Comparison of ENCODE assay signal across 8 cellular contexts in the genomic region with DNA sequence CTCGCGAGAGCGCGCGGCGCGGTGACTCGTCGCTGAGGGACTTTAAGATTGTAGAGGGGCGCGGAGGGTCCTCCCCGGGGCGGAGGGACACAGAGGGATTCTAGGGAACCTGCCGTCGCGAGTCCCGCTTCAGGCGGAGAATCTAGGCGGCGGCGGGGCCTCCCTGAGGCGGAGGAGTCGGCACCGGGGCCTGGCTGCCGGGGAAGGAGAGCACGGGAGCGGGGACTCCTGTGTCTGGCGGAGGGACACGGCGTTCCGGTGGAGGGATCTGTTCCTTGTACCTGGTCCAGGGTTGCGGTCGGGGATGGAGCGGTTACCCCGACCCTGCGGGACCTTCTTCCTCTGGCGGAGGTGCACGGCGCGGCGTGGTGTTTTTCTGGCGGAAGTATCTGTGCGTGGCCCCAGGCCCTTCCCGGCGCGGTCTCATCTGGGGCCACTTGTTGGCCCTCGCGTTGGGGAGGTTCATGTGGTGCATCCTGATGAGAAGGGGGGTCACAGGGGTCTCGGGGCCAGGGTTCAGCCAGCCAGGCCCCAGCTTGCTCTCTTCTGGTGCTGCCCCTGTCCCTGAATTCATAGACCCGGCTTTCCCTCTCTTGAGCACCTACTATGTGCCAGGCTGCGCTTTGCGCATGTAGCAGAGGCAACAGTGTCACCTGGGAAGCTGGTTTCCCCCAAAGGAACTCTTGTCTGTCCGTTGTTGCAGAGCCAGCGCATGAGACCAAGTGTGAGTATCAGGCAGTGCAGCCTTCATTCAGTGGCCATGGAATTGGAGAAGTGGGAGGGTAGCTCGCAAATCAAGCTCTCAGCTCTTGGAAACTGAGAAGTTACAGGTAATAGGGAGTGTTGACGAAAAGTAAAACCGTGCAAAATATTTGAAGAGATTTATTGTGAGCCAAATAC. TPM values are rescaled to one million over a fixed set of nuclear protein-coding genes. Genes with fewer than 3 reads are reported as not detected.
DNase-seq lines count a peak whose midpoint lies in the region; ATAC-seq and TF ChIP-seq lines count a peak whose summit lies in the region.

No MANE protein-coding gene starts in this region.

- no peaks in the 10 kb centered on the region for H3K9me3 ChIP-seq in BLaER1 treated with 17β-estradiol and CSF1 and Interleukin-3, amounts not matched to agents 10 nM and 100 nM (replicated peaks in 1 of 11)
- no peaks in the 10 kb centered on the region for H3K9me3 ChIP-seq in lower lobe of right lung

- no peak for TF ChIP-seq CTCF in lower lobe of right lung (IDR thresholded peaks at IDR 0.05)

- H3K4me1 ChIP-seq in BLaER1 treated with 17β-estradiol and CSF1 and Interleukin-3, amounts not matched to agents 10 nM and 100 nM: peaks cover 35 to 43% (median 39%) of the 10 kb centered on the region in 10 experiments
- peaks cover 29% of the 10 kb centered on the region for H3K4me1 ChIP-seq in lower lobe of right lung

- H4K20me1 ChIP-seq in BLaER1 treated with 17β-estradiol and CSF1 and Interleukin-3, amounts not matched to agents 10 nM and 100 nM: peaks cover 35 to 71% (median 46%) of the 10 kb centered on the region in 11 experiments; a peak in 20 of 22 replicates

- no peaks in the 10 kb centered on the region for H3K27me3 ChIP-seq in BLaER1 treated with 17β-estradiol and CSF1 and Interleukin-3, amounts not matched to agents 10 nM and 100 nM
- no peaks in the 10 kb centered on the region for H3K27me3 ChIP-seq in lower lobe of right lung (ENCODE audit: low read depth)

- H3K4me3 ChIP-seq in BLaER1 treated with 17β-estradiol and CSF1 and Interleukin-3, amounts not matched to agents 10 nM and 100 nM: peak overlapping the region; percentile 69 to 83 (median 77)
- peak overlapping the region; percentile 79 for H3K4me3 ChIP-seq in lower lobe of right lung

- H3K36me3 ChIP-seq in BLaER1 treated with 17β-estradiol and CSF1 and Interleukin-3, amounts not matched to agents 10 nM and 100 nM: peaks cover 19 to 60% (median 49%) of the 10 kb centered on the region in 11 experiments
- H3K36me3 ChIP-seq in lower lobe of right lung: peaks cover 22% of the 10 kb centered on the region

- intact Hi-C loops in lower lobe of right lung (cut with DNase I): no loop called here

- DNase-seq in GM19240 (ENCODE audit: insufficient read length, low spot score) (peak; percentile 43), NCI-H524 treated with DMSO at 0.1 percent for 48 hours (lab: John Stamatoyannopoulos, UW) (peak; percentile 87), dermis microvascular lymphatic vessel endothelial cell (ENCODE audit: low read depth in 2 of 2) (peak; percentile 66 to 81), lower lobe of right lung (peak; percentile 88)
- DNase-seq in activated CD4-positive, alpha-beta T cell treated with anti-CD3 and anti-CD28 coated beads, Interleukin-2, amount 50 U/mL, for 1 hour: peak; percentile 74
- DNase-seq in stimulated activated CD4-positive, alpha-beta T cell treated with anti-CD3 and anti-CD28 coated beads, TNF-alpha, amount 100 ng/mL, for 1 hour (ENCODE audit: low read depth in 3 of 3, low spot score in 1 of 3): peak; percentile 28 to 70 (median 46)

- peak overlapping the region; percentile 81 to 97 (median 92) for H3K4me2 ChIP-seq in BLaER1 treated with 17β-estradiol and CSF1 and Interleukin-3, amounts not matched to agents 10 nM and 100 nM

- peak overlapping the region; percentile 95 to 99 (median 98) for H3K9ac ChIP-seq in BLaER1 treated with 17β-estradiol and CSF1 and Interleukin-3, amounts not matched to agents 10 nM and 100 nM

- peak; percentile 34 for ATAC-seq in HG03442 (IDR thresholded peaks at IDR 0.05; ENCODE audit: unreplicated experiment)
- peak; percentile 76 to 79 for ATAC-seq in lower lobe of right lung

- H3K27ac ChIP-seq in BLaER1 treated with 17β-estradiol and CSF1 and Interleukin-3, amounts not matched to agents 10 nM and 100 nM: peak overlapping the region; percentile 93 to 99 (median 98)
- H3K27ac ChIP-seq in lower lobe of right lung: peak overlapping the region; percentile 98

RNA-seq across cellular contexts. Expression of a gene that starts 0.6 kb away (rescaled TPM):
- total RNA-seq in dermis microvascular lymphatic vessel endothelial cell: 2.8 and 3.5 TPM in 2 replicates
- 5.1 TPM for total RNA-seq in lower lobe of right lung

RNA-seq across cellular contexts. Expression of a gene that starts 41.5 kb away (rescaled TPM):
- not detected in 2 replicates for total RNA-seq in dermis microvascular lymphatic vessel endothelial cell
- 0.30 TPM for total RNA-seq in lower lobe of right lung

Comparison
In these comparisons a context has a peak if more than half of its experiments do, and no peak if none do; other contexts are left out.
1. Peak in every context shown above with its lines: DNase-seq, ATAC-seq, H3K4me3 ChIP-seq and H3K27ac ChIP-seq.